ENCODE assay signal across 22 cellular contexts in the genomic region with DNA sequence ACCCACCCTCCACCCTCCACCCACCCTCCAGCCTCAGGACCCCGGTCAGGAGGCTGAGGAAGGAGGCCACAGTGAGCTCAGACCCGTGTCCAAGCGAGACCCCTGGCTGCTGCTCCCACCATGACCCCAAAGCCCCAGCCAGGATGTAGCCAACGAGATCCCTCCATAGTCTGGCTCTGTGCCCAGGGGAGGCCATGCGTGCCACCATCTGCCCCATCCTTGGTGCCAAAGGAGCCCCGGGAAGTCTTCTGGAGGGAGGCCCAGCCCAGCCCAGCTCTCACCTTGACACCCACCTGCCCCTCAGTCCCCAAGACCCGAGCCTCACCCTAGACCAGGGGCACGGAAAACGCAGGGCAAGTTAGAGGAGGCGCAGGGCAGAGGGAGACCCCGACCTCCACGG. TPM values are rescaled to one million over a fixed set of nuclear protein-coding genes. Genes with fewer than 3 reads are reported as not detected.
DNase-seq lines count a peak whose midpoint lies in the region; ATAC-seq, FAIRE-seq and TF ChIP-seq lines count a peak whose summit lies in the region.
"Had no signal": no experiment of that assay in that cellular context is flagged by ENCODE, and none has a peak within 500 bp of the region (broad histone marks: within the 10 kb centered on the region; RNA-seq: fewer than 3 reads in every experiment).

No MANE protein-coding gene starts in this region.

- TF ChIP-seq EP300 in HepG2 (IDR thresholded peaks at IDR 0.05; ENCODE audit: low read depth in 2 of 2, low read length in 2 of 2) (no peak), HepG2 (CRISPR knock-in tag; IDR thresholded peaks at IDR 0.05; ENCODE audit: borderline replicate concordance) (no peak)

- CTCF ChIA-PET in HepG2 (lab: Yijun Ruan, JAX; ENCODE audit: low intra/inter-chr PET ratio, low total read pairs) (no interaction called here), IMR-90 (lab: Yijun Ruan, JAX) (interaction anchor here (0.7 kb wide), 1 partner anchor 416 kb away, joined by 3 read pairs; no protein-coding TSS in a partner anchor), GM10248 (lab: Yijun Ruan, JAX) (interaction anchor here (1.4 to 7.5 kb wide), 3 partner anchors 13 to 107 kb away, joined by 3 to 68 read pairs (median 4); no protein-coding TSS in a partner anchor)

- intact Hi-C loops in HepG2 (cut with micrococcal nuclease; ENCODE audit: unreplicated experiment), result no loop called here
- intact Hi-C loops in right lobe of liver (cut with DNase I), result no loop called here
- intact Hi-C loops in IMR-90 (cut with micrococcal nuclease), result no loop called here

- no peak for TF ChIP-seq CTCF in HepG2 (CRISPR knock-in tag; IDR thresholded peaks at IDR 0.05)
- TF ChIP-seq CTCF in right lobe of liver (IDR thresholded peaks at IDR 0.05), result no peak
- no peak for TF ChIP-seq CTCF in IMR-90 (conservative IDR thresholded peaks at IDR 0.05; ENCODE audit: low read depth, low read length)
- no peak for TF ChIP-seq CTCF in GM10248 (IDR thresholded peaks at IDR 0.05; ENCODE audit: control extremely low read depth, extremely low read depth, low read depth, missing control alignments)

- no peak overlapping the region for H3K56ac ChIP-seq in IMR-90 (ENCODE audit: extremely low read depth, insufficient read depth, low read length)

- H4K5ac ChIP-seq in IMR-90 (ENCODE audit: low read depth, low read length), result no peak overlapping the region

- BruUV-seq in HepG2 (replicated peaks; lab: Mats Ljungman, UMichigan) (no TSS peak), IMR-90 (replicated peaks; lab: Mats Ljungman, UMichigan) (no TSS peak)

- 97% methylated on average over 5 of the region's 12 CpGs for WGBS in HepG2 (ENCODE audit: low lambda C conversion rate)
- WGBS in right lobe of liver (ENCODE audit: insufficient coverage, low coverage, low lambda C conversion rate, missing lambda C conversion rate), result no CpG with 5 or more reads among the region's 12 CpGs
- 64% methylated on average over 8 of the region's 12 CpGs; no CpG with 5 or more reads in 1 of the 2 experiments for WGBS in IMR-90 (ENCODE audit: extremely low coverage in 2 of 2, insufficient read length in 1 of 2), 2 experiments

- H3K18ac ChIP-seq in IMR-90 (ENCODE audit: low read depth, low read length), result no peak overlapping the region

- no peak overlapping the region for H3K27ac ChIP-seq in HepG2 (ENCODE audit: extremely low read length, insufficient read depth, low read length)
- H3K27ac ChIP-seq in right lobe of liver, result no peak overlapping the region
- H3K27ac ChIP-seq in IMR-90 (ENCODE audit: insufficient read depth, low read length), result no peak overlapping the region
- peak overlapping the region; percentile 18 for H3K27ac ChIP-seq in stomach smooth muscle (ENCODE audit: low read length)
- H3K27ac ChIP-seq: A549 had no signal

- dilution Hi-C loops in IMR-90 (cut with HindIII; ENCODE audit: low sequenced_read_pairs, unreplicated experiment), result no loop called here

- H2BK20ac ChIP-seq in IMR-90 (ENCODE audit: low read depth, low read length), result no peak overlapping the region

- FAIRE-seq in HepG2 (lab: Jason Lieb, UNC), result no peak
- FAIRE-seq: A549, GM12878, HTR-8/SVneo had no signal

- H3K9ac ChIP-seq in HepG2 (ENCODE audit: insufficient read depth, low read depth, low read length), result no peak overlapping the region
- H3K9ac ChIP-seq in IMR-90 (ENCODE audit: low read depth, low read length), result no peak overlapping the region
- H3K9ac ChIP-seq in stomach smooth muscle (ENCODE audit: low read length in 2 of 2), result no peak overlapping the region

- peaks cover 13 to 85% of the 10 kb centered on the region in 2 experiments for H3K79me1 ChIP-seq in IMR-90 (ENCODE audit: low read depth in 1 of 2, low read length in 2 of 2)

- H3K4me3 ChIP-seq in HepG2 (replicated peaks in 1 of 3; ENCODE audit: insufficient read depth in 1 of 3, low read depth in 2 of 3, low read length in 3 of 3), result no peak overlapping the region
- no peak overlapping the region for H3K4me3 ChIP-seq in right lobe of liver
- H3K4me3 ChIP-seq in IMR-90 (ENCODE audit: insufficient read depth, low read depth, low read length), result no peak overlapping the region
- H3K4me3 ChIP-seq in stomach smooth muscle (ENCODE audit: low read length in 2 of 2), result no peak overlapping the region
- H3K4me3 ChIP-seq: A549, GM12878, MG63 had no signal

- no peak overlapping the region for H2BK15ac ChIP-seq in IMR-90 (ENCODE audit: low read depth, low read length)

- H2BK120ac ChIP-seq in IMR-90 (ENCODE audit: low read depth, low read length), result no peak overlapping the region

- H4K20me1 ChIP-seq in HepG2 (ENCODE audit: insufficient read depth, low read length) (no peaks in the 10 kb centered on the region), IMR-90 (ENCODE audit: insufficient read depth, low read length) (peaks cover 86% of the 10 kb centered on the region)

- H3K9me3 ChIP-seq in HepG2 (ENCODE audit: low read length) (no peaks in the 10 kb centered on the region), right lobe of liver (no peaks in the 10 kb centered on the region), IMR-90 (ENCODE audit: control insufficient read depth, insufficient read depth, low read length) (no peaks in the 10 kb centered on the region), stomach smooth muscle (ENCODE audit: control insufficient read depth in 2 of 2, low read length in 2 of 2) (no peaks in the 10 kb centered on the region)
- H3K9me3 ChIP-seq: A549, MG63 had no signal

- TF ChIP-seq POLR2A in HepG2 (IDR thresholded peaks at IDR 0.05; ENCODE audit: insufficient read depth in 1 of 2, low read depth in 2 of 2, low read length in 2 of 2) (no peak), right lobe of liver (IDR thresholded peaks at IDR 0.05) (no peak), IMR-90 (IDR thresholded peaks at IDR 0.05; ENCODE audit: low read depth, low read length) (no peak)

- H3K79me2 ChIP-seq in HepG2 (ENCODE audit: insufficient read depth, low read length), result peaks cover 7% of the 10 kb centered on the region

- no peak overlapping the region for H4K91ac ChIP-seq in IMR-90 (ENCODE audit: insufficient read depth, low read depth, low read length)

- no peak overlapping the region for H4K8ac ChIP-seq in IMR-90 (ENCODE audit: low read depth in 2 of 2, low read length in 2 of 2)

- peak overlapping the region; percentile 24 for H2AK9ac ChIP-seq in IMR-90 (replicated peaks; ENCODE audit: low read depth, low read length, poor library complexity)

- DNase-seq in HepG2 (ENCODE audit: low spot score) (no peak), right lobe of liver (no peak), IMR-90 (no peak), cerebellar cortex (ENCODE audit: low spot score) (peak; percentile 40), GM19238 (ENCODE audit: insufficient read length, low spot score) (no peak), GM10248 (ENCODE audit: extremely low spot score) (no peak)
- DNase-seq: CD4-positive, CD25-positive, alpha-beta regulatory T cell; DMS153; EL; GOT3; MG63; NCI-H1048; NCI-H2081 treated with DMSO at 0.1 percent for 48 hours; NCI-H510A; NCI-H748 treated with DMSO at 0.1 percent for 48 hours had no signal

- H3K4me1 ChIP-seq in HepG2 (ENCODE audit: insufficient read depth, low read length) (no peaks in the 10 kb centered on the region), right lobe of liver (no peaks in the 10 kb centered on the region), IMR-90 (ENCODE audit: control insufficient read depth, insufficient read depth, low read length) (peaks cover 16% of the 10 kb centered on the region), stomach smooth muscle (ENCODE audit: control insufficient read depth, insufficient read depth, low read length) (peaks cover 65% of the 10 kb centered on the region)
- H3K4me1 ChIP-seq: A549 had no signal

- H3K9me1 ChIP-seq in IMR-90 (ENCODE audit: insufficient read depth, low read length), result peaks cover 13% of the 10 kb centered on the region

- no peak overlapping the region for H3K4ac ChIP-seq in IMR-90 (ENCODE audit: low read depth, low read length)

- H2BK5ac ChIP-seq in IMR-90 (ENCODE audit: low read depth, low read length, poor library complexity, severe bottlenecking), result no peak overlapping the region

- no peak overlapping the region for H3K23ac ChIP-seq in IMR-90 (ENCODE audit: low read depth, low read length)

- TF ChIP-seq RAD21 in HepG2 (CRISPR knock-in tag; IDR thresholded peaks at IDR 0.05) (no peak), IMR-90 (IDR thresholded peaks at IDR 0.05; ENCODE audit: low read length) (no peak)

- H3K14ac ChIP-seq in IMR-90 (replicated peaks; ENCODE audit: low read depth, low read length), result no peak overlapping the region

- POLR2A ChIA-PET in HepG2 (lab: Yijun Ruan, JAX), result no interaction called here
- POLR2A ChIA-PET in IMR-90 (lab: Charles Lee; ENCODE audit: unreplicated experiment), result no interaction called here
- POLR2A ChIA-PET in GM10248 (lab: Yijun Ruan, JAX), result no interaction called here

- no peak overlapping the region for H2AK5ac ChIP-seq in IMR-90 (ENCODE audit: low read depth, low read length)

- no peaks in the 10 kb centered on the region for H3K27me3 ChIP-seq in HepG2 (ENCODE audit: control insufficient read depth in 1 of 2, insufficient read depth in 2 of 2, low read length in 2 of 2)
- H3K27me3 ChIP-seq in right lobe of liver, result no peaks in the 10 kb centered on the region
- H3K27me3 ChIP-seq in IMR-90 (ENCODE audit: control insufficient read depth, insufficient read depth, low read length), result no peaks in the 10 kb centered on the region
- no peaks in the 10 kb centered on the region for H3K27me3 ChIP-seq in stomach smooth muscle (ENCODE audit: control insufficient read depth in 1 of 2, insufficient read depth in 2 of 2, low read length in 2 of 2)
- H3K27me3 ChIP-seq: MG63 had no signal

- peaks cover 2 to 12% of the 10 kb centered on the region in 2 experiments; a peak in 3 of 5 replicates for H3K36me3 ChIP-seq in HepG2 (replicated peaks in 1 of 2; ENCODE audit: control insufficient read depth in 1 of 2, insufficient read depth in 2 of 2, low read length in 2 of 2)
- H3K36me3 ChIP-seq in right lobe of liver, result no peaks in the 10 kb centered on the region
- H3K36me3 ChIP-seq in IMR-90 (ENCODE audit: control insufficient read depth, insufficient read depth, low read length), result peaks cover 6% of the 10 kb centered on the region; the same call in 1 of the 2 replicates
- H3K36me3 ChIP-seq in stomach smooth muscle (ENCODE audit: control insufficient read depth in 2 of 2, insufficient read depth in 2 of 2, low read length in 2 of 2), result peaks cover 3% of the 10 kb centered on the region in 2 donors
- H3K36me3 ChIP-seq: MG63 had no signal

- no peak overlapping the region for H2AFZ ChIP-seq in HepG2 (ENCODE audit: low read length)
- H2AFZ ChIP-seq in IMR-90 (replicated peaks; ENCODE audit: low read length, poor library complexity), result peak overlapping the region; percentile 32

- in situ Hi-C loops in HepG2 (cut with HindIII; ENCODE audit: extremely low pct_ligation_motif_present, low pct_unique_long_range_greater_than_20kb) (no loop called here), IMR-90 (cut with MboI; ENCODE audit: low sequenced_read_pairs) (no loop called here)

- ATAC-seq in HepG2 (no peak), right lobe of liver (no peak), IMR-90 (ENCODE audit: low read depth) (no peak), GM21528 (IDR thresholded peaks at IDR 0.05; ENCODE audit: low FRiP score, unreplicated experiment) (no peak)
- ATAC-seq: A549, GM12878, Panc1, SK-N-SH treated with all-trans-retinoic acid at 6 μM for 48 hours had no signal

- H3K4me2 ChIP-seq in HepG2 (ENCODE audit: low read depth, low read length) (no peak overlapping the region), IMR-90 (ENCODE audit: low read depth, low read length) (no peak overlapping the region)
- H3K4me2 ChIP-seq: A549 had no signal

RNA-seq across cellular contexts. Expression of gene PIEZO1, which starts 34.2 kb away (rescaled TPM):
- 32.5 and 85.0 TPM in 2 replicates for total RNA-seq in HepG2 (2016; rRNA removed; fragmentation: Illumina TruSeq; extraction: Trizol)
- total RNA-seq in HepG2 (2016; cell fraction: cytosol; rRNA removed; fragmentation: Illumina TruSeq; extraction: Trizol; ENCODE audit: low read depth), result 42.1 and 42.4 TPM in 2 replicates
- total RNA-seq in HepG2 (2016; cell fraction: insoluble cytoplasmic fraction; rRNA removed; fragmentation: Illumina TruSeq; extraction: Trizol), result 27.7 and 89.8 TPM in 2 replicates
- total RNA-seq in HepG2 (2016; cell fraction: membrane; rRNA removed; fragmentation: Illumina TruSeq; extraction: Trizol), result 37.0 TPM in 2 replicates
- total RNA-seq in HepG2 (2016; cell fraction: nucleus; rRNA removed; fragmentation: Illumina TruSeq; extraction: Trizol), result 117 and 146 TPM in 2 replicates
- 67.9 and 93.5 TPM in 2 replicates for polyA plus RNA-seq in HepG2 (2011; rRNA removed)
- polyA plus RNA-seq in HepG2 (2011; cell fraction: cytosol; rRNA removed), result 42.8 and 69.2 TPM in 2 replicates
- 643 and 860 TPM in 2 replicates for polyA plus RNA-seq in HepG2 (2011; cell fraction: nucleus; rRNA removed)
- 52.4 and 78.3 TPM in 2 replicates for polyA plus RNA-seq in HepG2 (2012)
- polyA plus RNA-seq in HepG2 (2016; cell fraction: cytosol; fragmentation: Illumina TruSeq; extraction: Trizol; ENCODE audit: low read depth), result 12.7 and 13.6 TPM in 2 replicates
- 33.4 and 36.7 TPM in 2 replicates for polyA plus RNA-seq in HepG2 (2016; cell fraction: insoluble cytoplasmic fraction; fragmentation: Illumina TruSeq; extraction: Trizol; ENCODE audit: low read depth)
- polyA plus RNA-seq in HepG2 (2016; cell fraction: membrane; fragmentation: Illumina TruSeq; extraction: Trizol; ENCODE audit: low read depth), result 20.6 and 22.7 TPM in 2 replicates
- 296 and 336 TPM in 2 replicates for polyA plus RNA-seq in HepG2 (2016; cell fraction: nucleus; fragmentation: Illumina TruSeq; extraction: Trizol; ENCODE audit: insufficient read depth, low read depth)
- 101 and 184 TPM in 2 replicates for polyA minus RNA-seq in HepG2 (2011; rRNA and poly(A)+ RNA removed; ENCODE audit: low replicate concordance)
- polyA minus RNA-seq in HepG2 (2011; cell fraction: cytosol; rRNA and poly(A)+ RNA removed), result 44.8 and 52.9 TPM in 2 replicates
- 89.5 and 109 TPM in 2 replicates for polyA minus RNA-seq in HepG2 (2011; cell fraction: nucleus; rRNA and poly(A)+ RNA removed)
- total RNA-seq in right lobe of liver, result 10 to 100 TPM; 48.9 to 91.9 (median 64.4) TPM
- total RNA-seq in IMR-90 (2012; rRNA removed), result 36.2 and 48.6 TPM in 2 replicates
- polyA plus RNA-seq in IMR-90 (2012; rRNA removed), result 372 and 392 TPM in 2 replicates
- 218 and 326 TPM in 2 replicates for polyA plus RNA-seq in IMR-90 (2012; cell fraction: cytosol; rRNA removed)
- 957 and 2,926 TPM in 2 replicates for polyA plus RNA-seq in IMR-90 (2012; cell fraction: nucleus; rRNA removed; ENCODE audit: low replicate concordance)

RNA-seq across cellular contexts. Expression of gene CTU2, which starts 44.6 kb away (rescaled TPM):
- 21.9 TPM in 2 replicates for total RNA-seq in HepG2 (2016; rRNA removed; fragmentation: Illumina TruSeq; extraction: Trizol)
- 11.4 and 12.8 TPM in 2 replicates for total RNA-seq in HepG2 (2016; cell fraction: cytosol; rRNA removed; fragmentation: Illumina TruSeq; extraction: Trizol; ENCODE audit: low read depth)
- total RNA-seq in HepG2 (2016; cell fraction: insoluble cytoplasmic fraction; rRNA removed; fragmentation: Illumina TruSeq; extraction: Trizol), result 16.8 and 22.4 TPM in 2 replicates
- 13.8 and 15.9 TPM in 2 replicates for total RNA-seq in HepG2 (2016; cell fraction: membrane; rRNA removed; fragmentation: Illumina TruSeq; extraction: Trizol)
- 16.7 and 17.2 TPM in 2 replicates for total RNA-seq in HepG2 (2016; cell fraction: nucleus; rRNA removed; fragmentation: Illumina TruSeq; extraction: Trizol)
- polyA plus RNA-seq in HepG2 (2011; rRNA removed), result 13.3 and 18.5 TPM in 2 replicates
- polyA plus RNA-seq in HepG2 (2011; cell fraction: cytosol; rRNA removed), result 11.8 and 19.4 TPM in 2 replicates
- polyA plus RNA-seq in HepG2 (2011; cell fraction: nucleus; rRNA removed), result 63.3 and 73.6 TPM in 2 replicates
- polyA plus RNA-seq in HepG2 (2012), result 11.6 and 15.1 TPM in 2 replicates
- 12.4 and 16.5 TPM in 2 replicates for polyA plus RNA-seq in HepG2 (2016; cell fraction: cytosol; fragmentation: Illumina TruSeq; extraction: Trizol; ENCODE audit: low read depth)
- 20.9 and 22.4 TPM in 2 replicates for polyA plus RNA-seq in HepG2 (2016; cell fraction: insoluble cytoplasmic fraction; fragmentation: Illumina TruSeq; extraction: Trizol; ENCODE audit: low read depth)
- 13.3 and 14.9 TPM in 2 replicates for polyA plus RNA-seq in HepG2 (2016; cell fraction: membrane; fragmentation: Illumina TruSeq; extraction: Trizol; ENCODE audit: low read depth)
- polyA plus RNA-seq in HepG2 (2016; cell fraction: nucleus; fragmentation: Illumina TruSeq; extraction: Trizol; ENCODE audit: insufficient read depth, low read depth), result 39.4 and 44.9 TPM in 2 replicates
- polyA minus RNA-seq in HepG2 (2011; rRNA and poly(A)+ RNA removed; ENCODE audit: low replicate concordance), result 23.1 and 25.7 TPM in 2 replicates
- 15.2 and 18.6 TPM in 2 replicates for polyA minus RNA-seq in HepG2 (2011; cell fraction: cytosol; rRNA and poly(A)+ RNA removed)
- polyA minus RNA-seq in HepG2 (2011; cell fraction: nucleus; rRNA and poly(A)+ RNA removed), result 19.3 and 20.7 TPM in 2 replicates
- total RNA-seq in right lobe of liver, result 1 to 10 TPM; 5.0 to 9.5 (median 8.2) TPM
- total RNA-seq in IMR-90 (2012; rRNA removed), result 12.8 and 12.9 TPM in 2 replicates
- 18.4 and 23.4 TPM in 2 replicates for polyA plus RNA-seq in IMR-90 (2012; rRNA removed)
- 16.4 and 19.7 TPM in 2 replicates for polyA plus RNA-seq in IMR-90 (2012; cell fraction: cytosol; rRNA removed)
- 25.5 and 154 TPM in 2 replicates for polyA plus RNA-seq in IMR-90 (2012; cell fraction: nucleus; rRNA removed; ENCODE audit: low replicate concordance)

RNA-seq across cellular contexts. Expression of gene RNF166, which starts 44.6 kb away (rescaled TPM):
- total RNA-seq in HepG2 (2016; rRNA removed; fragmentation: Illumina TruSeq; extraction: Trizol) (15.1 and 23.0 TPM in 2 replicates), right lobe of liver (10 to 100 TPM in 2 of 6 experiments, 1 to 10 TPM in 4; 8.1 to 12.8 (median 10.0) TPM), IMR-90 (2012; rRNA removed) (6.9 and 8.1 TPM in 2 replicates)
- 36.0 and 37.2 TPM in 2 replicates for total RNA-seq in HepG2 (2016; cell fraction: cytosol; rRNA removed; fragmentation: Illumina TruSeq; extraction: Trizol; ENCODE audit: low read depth)
- 17.3 and 23.3 TPM in 2 replicates for total RNA-seq in HepG2 (2016; cell fraction: insoluble cytoplasmic fraction; rRNA removed; fragmentation: Illumina TruSeq; extraction: Trizol)
- total RNA-seq in HepG2 (2016; cell fraction: membrane; rRNA removed; fragmentation: Illumina TruSeq; extraction: Trizol), result 41.6 and 45.9 TPM in 2 replicates
- 14.0 and 14.1 TPM in 2 replicates for total RNA-seq in HepG2 (2016; cell fraction: nucleus; rRNA removed; fragmentation: Illumina TruSeq; extraction: Trizol)
- polyA plus RNA-seq in HepG2 (2011; rRNA removed) (21.4 and 26.2 TPM in 2 replicates), IMR-90 (2012; rRNA removed) (17.4 and 24.1 TPM in 2 replicates)
- 14.8 and 24.4 TPM in 2 replicates for polyA plus RNA-seq in HepG2 (2011; cell fraction: cytosol; rRNA removed)
- 83.8 and 91.3 TPM in 2 replicates for polyA plus RNA-seq in HepG2 (2011; cell fraction: nucleus; rRNA removed)
- polyA plus RNA-seq in HepG2 (2012), result 12.2 and 16.1 TPM in 2 replicates
- 22.9 and 25.4 TPM in 2 replicates for polyA plus RNA-seq in HepG2 (2016; cell fraction: cytosol; fragmentation: Illumina TruSeq; extraction: Trizol; ENCODE audit: low read depth)
- polyA plus RNA-seq in HepG2 (2016; cell fraction: insoluble cytoplasmic fraction; fragmentation: Illumina TruSeq; extraction: Trizol; ENCODE audit: low read depth), result 19.2 and 20.2 TPM in 2 replicates
- polyA plus RNA-seq in HepG2 (2016; cell fraction: membrane; fragmentation: Illumina TruSeq; extraction: Trizol; ENCODE audit: low read depth), result 32.0 and 34.1 TPM in 2 replicates
- 36.7 and 43.4 TPM in 2 replicates for polyA plus RNA-seq in HepG2 (2016; cell fraction: nucleus; fragmentation: Illumina TruSeq; extraction: Trizol; ENCODE audit: insufficient read depth, low read depth)
- polyA minus RNA-seq in HepG2 (2011; rRNA and poly(A)+ RNA removed; ENCODE audit: low replicate concordance), result 11.5 and 25.6 TPM in 2 replicates
- polyA minus RNA-seq in HepG2 (2011; cell fraction: cytosol; rRNA and poly(A)+ RNA removed), result 12.9 and 17.8 TPM in 2 replicates
- polyA minus RNA-seq in HepG2 (2011; cell fraction: nucleus; rRNA and poly(A)+ RNA removed), result 14.2 and 18.7 TPM in 2 replicates
- polyA plus RNA-seq in IMR-90 (2012; cell fraction: cytosol; rRNA removed), result 13.4 and 20.8 TPM in 2 replicates
- polyA plus RNA-seq in IMR-90 (2012; cell fraction: nucleus; rRNA removed; ENCODE audit: low replicate concordance), result 31.6 and 83.7 TPM in 2 replicates

RNA-seq across cellular contexts. Expression of gene CDT1, which starts 52.7 kb away (rescaled TPM):
- total RNA-seq in HepG2 (2016; rRNA removed; fragmentation: Illumina TruSeq; extraction: Trizol) (16.5 and 23.1 TPM in 2 replicates), right lobe of liver (1 to 10 TPM in 2 of 6 experiments, under 1 TPM in 4; 0.22 to 9.6 (median 0.42) TPM), IMR-90 (2012; rRNA removed) (3.2 and 4.7 TPM in 2 replicates)
- total RNA-seq in HepG2 (2016; cell fraction: cytosol; rRNA removed; fragmentation: Illumina TruSeq; extraction: Trizol; ENCODE audit: low read depth), result 14.3 and 18.2 TPM in 2 replicates
- total RNA-seq in HepG2 (2016; cell fraction: insoluble cytoplasmic fraction; rRNA removed; fragmentation: Illumina TruSeq; extraction: Trizol), result 15.0 and 21.7 TPM in 2 replicates
- 30.9 and 31.0 TPM in 2 replicates for total RNA-seq in HepG2 (2016; cell fraction: membrane; rRNA removed; fragmentation: Illumina TruSeq; extraction: Trizol)
- 12.6 and 18.8 TPM in 2 replicates for total RNA-seq in HepG2 (2016; cell fraction: nucleus; rRNA removed; fragmentation: Illumina TruSeq; extraction: Trizol)
- polyA plus RNA-seq in HepG2 (2011; rRNA removed) (17.9 and 23.8 TPM in 2 replicates), IMR-90 (2012; rRNA removed) (11.8 and 13.2 TPM in 2 replicates)
- 15.0 and 37.3 TPM in 2 replicates for polyA plus RNA-seq in HepG2 (2011; cell fraction: cytosol; rRNA removed)
- 29.6 and 46.8 TPM in 2 replicates for polyA plus RNA-seq in HepG2 (2011; cell fraction: nucleus; rRNA removed)
- 13.5 and 17.6 TPM in 2 replicates for polyA plus RNA-seq in HepG2 (2012)
- polyA plus RNA-seq in HepG2 (2016; cell fraction: cytosol; fragmentation: Illumina TruSeq; extraction: Trizol; ENCODE audit: low read depth), result 18.5 and 24.2 TPM in 2 replicates
- polyA plus RNA-seq in HepG2 (2016; cell fraction: insoluble cytoplasmic fraction; fragmentation: Illumina TruSeq; extraction: Trizol; ENCODE audit: low read depth), result 22.4 and 29.0 TPM in 2 replicates
- polyA plus RNA-seq in HepG2 (2016; cell fraction: membrane; fragmentation: Illumina TruSeq; extraction: Trizol; ENCODE audit: low read depth), result 25.4 and 37.1 TPM in 2 replicates
- polyA plus RNA-seq in HepG2 (2016; cell fraction: nucleus; fragmentation: Illumina TruSeq; extraction: Trizol; ENCODE audit: insufficient read depth, low read depth), result 34.6 and 39.8 TPM in 2 replicates
- 25.0 and 71.0 TPM in 2 replicates for polyA minus RNA-seq in HepG2 (2011; rRNA and poly(A)+ RNA removed; ENCODE audit: low replicate concordance)
- 28.6 and 52.8 TPM in 2 replicates for polyA minus RNA-seq in HepG2 (2011; cell fraction: cytosol; rRNA and poly(A)+ RNA removed)
- polyA minus RNA-seq in HepG2 (2011; cell fraction: nucleus; rRNA and poly(A)+ RNA removed), result 6.7 and 8.8 TPM in 2 replicates
- 6.8 and 10.7 TPM in 2 replicates for polyA plus RNA-seq in IMR-90 (2012; cell fraction: cytosol; rRNA removed)
- 4.7 and 22.2 TPM in 2 replicates for polyA plus RNA-seq in IMR-90 (2012; cell fraction: nucleus; rRNA removed; ENCODE audit: low replicate concordance)
